Comparison of ENCODE assay signal across 1 cellular context in genomic region chr5:145925353-145925752, GRCh38.
TF ChIP-seq lines count a peak whose summit lies in the region.

No MANE protein-coding gene starts in this region.

TF ChIP-seq in IMR-90, 13 proteins besides CTCF, POLR2A, EP300 and RAD21:
- TF ChIP-seq CHD1 (IDR thresholded peaks at IDR 0.05; ENCODE audit: low read depth, low read length) (no peak), FOS (IDR thresholded peaks at IDR 0.05; ENCODE audit: low read depth, low read length) (peak; percentile 64; the same call in 1 of the 2 replicates), USF2 (IDR thresholded peaks at IDR 0.05; ENCODE audit: low read depth, low read length) (no peak), BHLHE40 (IDR thresholded peaks at IDR 0.05; ENCODE audit: low read depth, low read length) (peak; percentile 23; the same call in 1 of the 2 replicates), MAZ (IDR thresholded peaks at IDR 0.05; ENCODE audit: borderline replicate concordance, low read depth, low read length) (no peak), NFE2L2 (IDR thresholded peaks at IDR 0.05; ENCODE audit: low read depth, low read length) (0 out of 2 replicates have a peak, but pooled peaks have one; percentile 22), RCOR1 (IDR thresholded peaks at IDR 0.05; ENCODE audit: insufficient replicate concordance, low read length) (no peak), CEBPB (IDR thresholded peaks at IDR 0.05; ENCODE audit: low read depth, low read length) (no peak), RFX5 (IDR thresholded peaks at IDR 0.05; ENCODE audit: low read depth, low read length) (no peak), MAFK (IDR thresholded peaks at IDR 0.05; ENCODE audit: low read depth, low read length) (peak; percentile 57), SMC3 (IDR thresholded peaks at IDR 0.05; ENCODE audit: low read depth, low read length) (no peak)
- TF ChIP-seq, protein P1, sequence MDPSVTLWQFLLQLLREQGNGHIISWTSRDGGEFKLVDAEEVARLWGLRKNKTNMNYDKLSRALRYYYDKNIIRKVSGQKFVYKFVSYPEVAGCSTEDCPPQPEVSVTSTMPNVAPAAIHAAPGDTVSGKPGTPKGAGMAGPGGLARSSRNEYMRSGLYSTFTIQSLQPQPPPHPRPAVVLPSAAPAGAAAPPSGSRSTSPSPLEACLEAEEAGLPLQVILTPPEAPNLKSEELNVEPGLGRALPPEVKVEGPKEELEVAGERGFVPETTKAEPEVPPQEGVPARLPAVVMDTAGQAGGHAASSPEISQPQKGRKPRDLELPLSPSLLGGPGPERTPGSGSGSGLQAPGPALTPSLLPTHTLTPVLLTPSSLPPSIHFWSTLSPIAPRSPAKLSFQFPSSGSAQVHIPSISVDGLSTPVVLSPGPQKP (IDR thresholded peaks at IDR 0.05; ENCODE audit: borderline replicate concordance, low read depth, low read length) = no peak
TF ChIP-seq in IMR-90: peak in this region for 4.
